ENCODE assay signal across 8 cellular contexts in genomic region chr10:4131407-4132215, GRCh38.
A peak's percentile ranks its signal among the peaks of the same experiment; 100 is the strongest.
DNase-seq lines count a peak whose midpoint lies in the region; ATAC-seq and TF ChIP-seq lines count a peak whose summit lies in the region.

No MANE protein-coding gene starts in this region.

- H3K4me1 ChIP-seq in heart left ventricle = peaks cover 0 to 68% (median 16%) of the 10 kb centered on the region in 12 donors

- H3K4me1 Mint-ChIP-seq in activated CD4-positive, alpha-beta memory T cell treated with anti-CD3 and anti-CD28 coated beads for 36 hours (ENCODE audit: low read depth) = peaks cover 39% of the 10 kb centered on the region

- TF ChIP-seq POLR2A in heart left ventricle (IDR thresholded peaks at IDR 0.05) = no peak

- H3K36me3 ChIP-seq in heart left ventricle = no peaks in the 10 kb centered on the region

- H3K27ac ChIP-seq in HL-60 (replicated peaks) (peak overlapping the region; percentile 60), heart left ventricle (peak overlapping the region; percentile 18 to 92 (median 60))

- no peak overlapping the region for H3K27ac Mint-ChIP-seq in activated CD4-positive, alpha-beta memory T cell treated with anti-CD3 and anti-CD28 coated beads for 36 hours

- H3K9me3 Mint-ChIP-seq in activated CD4-positive, alpha-beta memory T cell treated with anti-CD3 and anti-CD28 coated beads for 36 hours = peaks cover 2% of the 10 kb centered on the region

- H3K4me3 Mint-ChIP-seq in activated CD4-positive, alpha-beta memory T cell treated with anti-CD3 and anti-CD28 coated beads for 36 hours = no peak overlapping the region

- ATAC-seq in GM21390 (IDR thresholded peaks at IDR 0.05; ENCODE audit: unreplicated experiment) (peak; percentile 65), heart left ventricle (peak; percentile 69 to 90 (median 86))
- peak; percentile 81 for ATAC-seq in stimulated activated naive CD8-positive, alpha-beta T cell treated with anti-CD3 and anti-CD28 coated beads, Interleukin-15, Interleukin-2, amounts not matched to agents 100 U/mL and 50 U/mL, for 24 hours

- WGBS in heart left ventricle, 4 donors = 65 to 71% (median 70%) methylated on average over 5 of the region's 5 CpGs

- POLR2A ChIA-PET in activated CD4-positive, alpha-beta memory T cell treated with anti-CD3 and anti-CD28 coated beads for 36 hours (lab: Charles Lee) = interaction anchor here (0.6 to 2.1 kb wide), 14 partner anchors 10 to 934 kb away, joined by 3 to 13 read pairs (median 4); partner anchors contain the start of gene KLF6

- peaks cover 0 to 4% (median 0%) of the 10 kb centered on the region in 12 donors for H3K9me3 ChIP-seq in heart left ventricle

- TF ChIP-seq CTCF in HL-60 (IDR thresholded peaks at IDR 0.05; ENCODE audit: insufficient read depth, low read length) (no peak), heart left ventricle (IDR thresholded peaks at IDR 0.05) (no peak)

- no peak overlapping the region for H3K4me3 ChIP-seq in HL-60 (replicated peaks; ENCODE audit: insufficient read depth, low read length)
- peak overlapping the region in 3 of 12 donors; percentile 1 to 25 (median 13) for H3K4me3 ChIP-seq in heart left ventricle

- H3K27me3 ChIP-seq in HL-60 (ENCODE audit: insufficient read depth, poor library complexity, severe bottlenecking) (no peaks in the 10 kb centered on the region), heart left ventricle (no peaks in the 10 kb centered on the region)

- intact Hi-C loops in activated CD4-positive, alpha-beta memory T cell treated with anti-CD3 and anti-CD28 coated beads for 36 hours (cut with micrococcal nuclease) = loop anchor here (1.0 to 10.0 kb wide), 11 partner anchors 57 to 643 kb away; no protein-coding TSS in a partner anchor
- intact Hi-C loops in heart left ventricle (cut with DNase I) = no loop called here

- no peaks in the 10 kb centered on the region for H3K27me3 Mint-ChIP-seq in activated CD4-positive, alpha-beta memory T cell treated with anti-CD3 and anti-CD28 coated beads for 36 hours

- peak; percentile 48 for DNase-seq in Daoy (ENCODE audit: low read depth)
- peak; percentile 28 to 54 for DNase-seq in HL-60 (ENCODE audit: low read depth in 1 of 2, low spot score in 1 of 2)
- DNase-seq in activated CD4-positive, alpha-beta memory T cell treated with anti-CD3 and anti-CD28 coated beads for 36 hours = peak; percentile 42
- no peak for DNase-seq in heart left ventricle
- DNase-seq in stimulated activated naive CD8-positive, alpha-beta T cell treated with anti-CD3 and anti-CD28 coated beads, Interleukin-15, Interleukin-2, amounts not matched to agents 100 U/mL and 50 U/mL, for 24 hours = no peak
- no peak for DNase-seq in mucosa of gallbladder (ENCODE audit: low spot score)
- no peak for DNase-seq in NCI-H82 (lab: John Stamatoyannopoulos, UW)

- H3K36me3 Mint-ChIP-seq in activated CD4-positive, alpha-beta memory T cell treated with anti-CD3 and anti-CD28 coated beads for 36 hours = peaks cover under 1% of the 10 kb centered on the region

- CTCF ChIA-PET in activated CD4-positive, alpha-beta memory T cell treated with anti-CD3 and anti-CD28 coated beads for 36 hours (lab: Charles Lee) = interaction anchor here (1.3 kb wide), 1 partner anchor 240 kb away, joined by 3 read pairs; no protein-coding TSS in a partner anchor

Comparison
In these comparisons a context has a peak if more than half of its experiments do, and no peak if none do; other contexts are left out.
1. DNase-seq: peak in Daoy (single experiment), HL-60 (2 of 2) and activated CD4-positive, alpha-beta memory T cell treated with anti-CD3 and anti-CD28 coated beads for 36 hours (single experiment); none in heart left ventricle (0 of 5), stimulated activated naive CD8-positive, alpha-beta T cell treated with anti-CD3 and anti-CD28 coated beads, Interleukin-15, Interleukin-2, amounts not matched to agents 100 U/mL and 50 U/mL, for 24 hours (single experiment), mucosa of gallbladder (single experiment) and NCI-H82 (single experiment).
2. Peak in every context shown above with its lines, with median percentiles within 50 percentile points of each other: ATAC-seq.